Comparison of ENCODE assay signal across 17 cellular contexts in genomic region chr4:134787315-134787714, GRCh38.
"Had no signal": no experiment of that assay in that cellular context is flagged by ENCODE, and none has a peak within 500 bp of the region (broad histone marks: within the 10 kb centered on the region; RNA-seq: fewer than 3 reads in every experiment).

No MANE protein-coding gene starts in this region.

- FAIRE-seq: endometrium, frontal cortex, keratinocyte had no signal

- H3K27me3 ChIP-seq: esophagus squamous epithelium, heart left ventricle, left lung, spleen had no signal

- DNase-seq: activated CD4-positive, alpha-beta T cell treated with anti-CD3 and anti-CD28 coated beads for 1 hour; activated CD4-positive, alpha-beta T cell treated with anti-CD3 and anti-CD28 coated beads, Interleukin-2, amount 50 U/mL, for 48 hours; activated T-cell treated with anti-CD3 and anti-CD28 coated beads, Interleukin-2, amount 50 U/mL, for 72 hours; dorsolateral prefrontal cortex; esophagus squamous epithelium; heart left ventricle; left lung; mesenchymal stem cell; nephron progenitor cell; spleen; stimulated activated CD4-positive, alpha-beta T cell treated with anti-CD3 and anti-CD28 coated beads, Interleukin-1b, Interleukin-23, amount 100 ng/mL, for 48 hours; stimulated activated naive CD4-positive, alpha-beta T cell; trophoblast cell had no signal

- H3K4me3 ChIP-seq: dorsolateral prefrontal cortex, esophagus squamous epithelium, heart left ventricle, left lung, spleen had no signal

- H3K36me3 ChIP-seq: esophagus squamous epithelium, heart left ventricle, left lung, spleen had no signal

- ATAC-seq: activated T-cell treated with anti-CD3 and anti-CD28 coated beads, Interleukin-2, amount 50 U/mL, for 72 hours; heart left ventricle; left lung; sciatic nerve had no signal
